In genomic region chr6:73516712-73517489, GRCh38 we compare ENCODE assay signal across 8 cellular contexts. TPM values are rescaled to one million over a fixed set of nuclear protein-coding genes. Genes with fewer than 3 reads are reported as not detected.
DNase-seq lines count a peak whose midpoint lies in the region; ATAC-seq and TF ChIP-seq lines count a peak whose summit lies in the region.

No MANE protein-coding gene starts in this region.

- no peak for TF ChIP-seq EP300 in suprapubic skin (IDR thresholded peaks at IDR 0.05)

- peak overlapping the region; percentile 98 for H3K27ac Mint-ChIP-seq in activated CD4-positive, alpha-beta T cell treated with anti-CD3 and anti-CD28 coated beads for 36 hours
- H3K27ac Mint-ChIP-seq in T-helper 1 cell treated with Interleukin-12 subunit alpha and Interleukin-12 subunit beta and Interleukin-4 antibody, amounts not matched to agents 30 μg/mL and 1 μg/mL, for 36 hours: peak overlapping the region; percentile 80

- no peaks in the 10 kb centered on the region for H3K27me3 Mint-ChIP-seq in activated CD4-positive, alpha-beta T cell treated with anti-CD3 and anti-CD28 coated beads for 36 hours
- H3K27me3 Mint-ChIP-seq in T-helper 1 cell treated with Interleukin-12 subunit alpha and Interleukin-12 subunit beta and Interleukin-4 antibody, amounts not matched to agents 30 μg/mL and 1 μg/mL, for 36 hours (ENCODE audit: low read depth): no peaks in the 10 kb centered on the region

- H3K27ac ChIP-seq in suprapubic skin: peak overlapping the region; percentile 14

- peaks cover 64% of the 10 kb centered on the region for H3K36me3 Mint-ChIP-seq in activated CD4-positive, alpha-beta T cell treated with anti-CD3 and anti-CD28 coated beads for 36 hours (ENCODE audit: low read depth)
- peaks cover 67% of the 10 kb centered on the region for H3K36me3 Mint-ChIP-seq in T-helper 1 cell treated with Interleukin-12 subunit alpha and Interleukin-12 subunit beta and Interleukin-4 antibody, amounts not matched to agents 30 μg/mL and 1 μg/mL, for 36 hours (ENCODE audit: low read depth)

- no peak for TF ChIP-seq POLR2A in suprapubic skin (IDR thresholded peaks at IDR 0.05)

- peak overlapping the region; percentile 97 for H3K4me3 Mint-ChIP-seq in activated CD4-positive, alpha-beta T cell treated with anti-CD3 and anti-CD28 coated beads for 36 hours
- peak overlapping the region; percentile 51 for H3K4me3 Mint-ChIP-seq in T-helper 1 cell treated with Interleukin-12 subunit alpha and Interleukin-12 subunit beta and Interleukin-4 antibody, amounts not matched to agents 30 μg/mL and 1 μg/mL, for 36 hours

- H3K9me3 ChIP-seq in suprapubic skin: no peaks in the 10 kb centered on the region

- no peaks in the 10 kb centered on the region for H3K27me3 ChIP-seq in suprapubic skin

- CTCF ChIA-PET in activated CD4-positive, alpha-beta T cell treated with anti-CD3 and anti-CD28 coated beads for 36 hours (lab: Charles Lee): interaction anchor here (0.6 to 1.4 kb wide), 3 partner anchors 63 to 94 kb away, joined by 3 to 8 read pairs (median 3); no protein-coding TSS in a partner anchor

- intact Hi-C loops in activated CD4-positive, alpha-beta T cell treated with anti-CD3 and anti-CD28 coated beads for 36 hours (cut with DNase I, micrococcal nuclease): no loop called here

- peaks cover 44% of the 10 kb centered on the region for H3K4me1 ChIP-seq in suprapubic skin

- POLR2A ChIA-PET in activated CD4-positive, alpha-beta T cell treated with anti-CD3 and anti-CD28 coated beads for 36 hours (lab: Charles Lee): interaction anchor here (0.9 to 1.3 kb wide), 5 partner anchors 56 to 136 kb away, joined by 3 to 4 read pairs (median 4); partner anchors contain the start of gene MTO1

- no peaks in the 10 kb centered on the region for H3K9me3 Mint-ChIP-seq in activated CD4-positive, alpha-beta T cell treated with anti-CD3 and anti-CD28 coated beads for 36 hours (ENCODE audit: low read depth)
- no peaks in the 10 kb centered on the region for H3K9me3 Mint-ChIP-seq in T-helper 1 cell treated with Interleukin-12 subunit alpha and Interleukin-12 subunit beta and Interleukin-4 antibody, amounts not matched to agents 30 μg/mL and 1 μg/mL, for 36 hours

- H3K4me3 ChIP-seq in fibroblast of mammary gland (ENCODE audit: control insufficient read depth, low read depth, low read length) (peak overlapping the region; percentile 40), suprapubic skin (peak overlapping the region; percentile 18)

- H3K4me1 Mint-ChIP-seq in activated CD4-positive, alpha-beta T cell treated with anti-CD3 and anti-CD28 coated beads for 36 hours: peaks cover 31% of the 10 kb centered on the region
- peaks cover 53% of the 10 kb centered on the region for H3K4me1 Mint-ChIP-seq in T-helper 1 cell treated with Interleukin-12 subunit alpha and Interleukin-12 subunit beta and Interleukin-4 antibody, amounts not matched to agents 30 μg/mL and 1 μg/mL, for 36 hours (ENCODE audit: low read depth)

- ATAC-seq in activated CD4-positive, alpha-beta T cell treated with anti-CD3 and anti-CD28 coated beads for 36 hours: no peak

- no peak for TF ChIP-seq CTCF in fibroblast of mammary gland (conservative IDR thresholded peaks at IDR 0.05; ENCODE audit: control insufficient read depth, insufficient read depth, low read depth, low read length)
- no peak for TF ChIP-seq CTCF in suprapubic skin (IDR thresholded peaks at IDR 0.05)

- DNase-seq in activated CD4-positive, alpha-beta T cell treated with anti-CD3 and anti-CD28 coated beads for 36 hours: no peak
- no peak for DNase-seq in activated CD4-positive, alpha-beta T cell treated with anti-CD3 and anti-CD28 coated beads, Interleukin-2, amount 50 U/mL, for 48 hours
- DNase-seq in fibroblast of mammary gland (ENCODE audit: low read depth): peak; percentile 38
- DNase-seq in suprapubic skin (ENCODE audit: low spot score in 2 of 2): no peak
- DNase-seq in activated gamma-delta T cell treated with Interleukin-2 at 50 U/mL for 16 hours: no peak
- DNase-seq in occipital lobe (lab: John Stamatoyannopoulos, UW): no peak
- no peak for DNase-seq in activated gamma-delta T cell (lab: John Stamatoyannopoulos, UW)

- peaks cover 55% of the 10 kb centered on the region for H3K36me3 ChIP-seq in suprapubic skin

- 48% methylated on average over 4 of the region's 4 CpGs for WGBS in suprapubic skin

RNA-seq across cellular contexts. Expression of gene EEF1A1, which starts 3.9 kb away (rescaled TPM):
- total RNA-seq in activated CD4-positive, alpha-beta T cell treated with anti-CD3 and anti-CD28 coated beads for 36 hours: over 10,000 TPM; 11,209 to 15,482 TPM
- total RNA-seq in suprapubic skin (over 10,000 TPM in 3 of 4 donors, 1,000 to 10,000 TPM in 1; 8,061 to 12,310 (median 11,939) TPM), occipital lobe (15,287 TPM)

RNA-seq across cellular contexts. Expression of gene MTO1, which starts 55.4 kb away (rescaled TPM):
- total RNA-seq in activated CD4-positive, alpha-beta T cell treated with anti-CD3 and anti-CD28 coated beads for 36 hours: 10 to 100 TPM; 45.0 to 49.7 TPM
- total RNA-seq in suprapubic skin: 10 to 100 TPM; 12.9 to 34.3 (median 23.9) TPM
- 17.3 TPM for total RNA-seq in occipital lobe
